ENCODE assay signal across 2 cellular contexts in the genomic region with DNA sequence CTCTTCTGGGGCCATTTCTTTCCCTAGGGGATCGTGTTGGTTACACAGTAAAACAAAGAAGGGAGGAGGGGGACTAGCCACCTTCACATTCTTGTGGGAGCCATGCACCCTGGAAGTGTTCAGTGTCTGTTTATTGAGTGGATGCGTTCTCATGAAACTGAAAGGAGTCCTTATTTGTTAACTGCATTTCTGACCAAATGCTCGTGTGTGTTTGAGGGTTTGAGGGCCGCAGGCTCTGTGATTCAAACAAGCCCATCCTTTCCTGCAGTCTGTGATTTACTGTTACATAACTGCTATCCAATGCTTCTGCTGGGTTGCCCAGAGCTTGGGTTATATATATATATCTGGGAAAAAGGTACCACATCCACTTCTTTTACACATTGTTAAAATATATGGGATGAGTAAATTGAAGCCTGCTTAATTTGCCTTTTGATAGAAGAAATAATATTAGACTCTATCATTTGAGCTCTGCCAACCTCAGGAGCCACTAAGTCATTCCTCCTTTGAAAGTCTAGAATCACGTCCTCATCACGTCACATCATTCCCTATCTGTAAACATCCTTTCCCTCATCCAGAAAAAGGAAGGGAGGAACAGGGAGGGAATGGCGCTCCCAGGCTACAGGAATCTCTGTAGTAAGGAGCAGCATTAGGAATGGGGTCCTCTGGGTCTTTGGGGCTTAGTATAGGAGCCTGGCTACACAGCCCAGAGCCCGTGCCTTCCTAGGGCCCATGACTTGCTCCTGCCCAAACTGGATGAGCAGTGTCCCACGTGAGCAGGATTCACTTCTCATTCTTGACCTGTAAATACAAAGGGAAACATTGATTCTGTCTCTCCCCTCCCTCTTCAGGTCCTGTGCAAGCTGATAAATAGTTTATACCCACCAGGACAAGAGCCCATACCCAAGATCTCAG.
TF ChIP-seq lines count a peak whose summit lies in the region.

No MANE protein-coding gene starts in this region.

TF ChIP-seq in GM12878, 131 proteins besides CTCF, POLR2A, EP300 and RAD21 (continues in another document):
- TF ChIP-seq ZNF24 (IDR thresholded peaks at IDR 0.05) (no peak), ESRRA (IDR thresholded peaks at IDR 0.05; ENCODE audit: low read length) (no peak), STAT1 (conservative IDR thresholded peaks at IDR 0.05) (no peak), EZH2 (IDR thresholded peaks at IDR 0.05; ENCODE audit: borderline replicate concordance, control insufficient read depth, low read depth, low read length) (no peak), MTA3 (IDR thresholded peaks at IDR 0.05; ENCODE audit: borderline replicate concordance, low read length) (no peak), IKZF1 (conservative IDR thresholded peaks at IDR 0.05) (no peak), CBX3 (IDR thresholded peaks at IDR 0.05; ENCODE audit: borderline replicate concordance, low read depth) (no peak), SMC3 (IDR thresholded peaks at IDR 0.05; ENCODE audit: borderline replicate concordance, low read length) (no peak), IKZF2 (IDR thresholded peaks at IDR 0.05) (no peak), NR2F1 (conservative IDR thresholded peaks at IDR 0.05) (no peak), ZBTB33 (IDR thresholded peaks at IDR 0.05) (no peak), ZBTB40 (IDR thresholded peaks at IDR 0.05; ENCODE audit: borderline replicate concordance) (no peak), KLF5 (IDR thresholded peaks at IDR 0.05; ENCODE audit: partially characterized antibody) (no peak), NR2C2 (IDR thresholded peaks at IDR 0.05; ENCODE audit: borderline replicate concordance, control insufficient read depth, insufficient read length, low read depth) (no peak), ELK1 (IDR thresholded peaks at IDR 0.05; ENCODE audit: low read depth, low read length) (no peak), SUPT20H (IDR thresholded peaks at IDR 0.05; ENCODE audit: borderline replicate concordance, control insufficient read depth, low read depth, low read length) (no peak), SIN3A (IDR thresholded peaks at IDR 0.05; ENCODE audit: low read depth, low read length) (no peak), ZNF384 (IDR thresholded peaks at IDR 0.05; ENCODE audit: borderline replicate concordance, low read depth, low read length) (no peak)

TF ChIP-seq in GM12891, 5 proteins besides CTCF, POLR2A, EP300 and RAD21:
- no peak for TF ChIP-seq PAX5 (IDR thresholded peaks at IDR 0.05; ENCODE audit: insufficient read depth, low read length, severe bottlenecking)
- TF ChIP-seq POLR2AphosphoS5 (IDR thresholded peaks at IDR 0.05; ENCODE audit: low read depth, low read length): no peak
- TF ChIP-seq TAF1 (IDR thresholded peaks at IDR 0.05; ENCODE audit: low read depth, low read length): no peak
- no peak for TF ChIP-seq SPI1 (IDR thresholded peaks at IDR 0.05; ENCODE audit: low read depth, low read length)
- TF ChIP-seq POU2F2 (IDR thresholded peaks at IDR 0.05; ENCODE audit: low read depth, low read length): no peak
TF ChIP-seq in GM12891: peak in this region for 0.
